In the genomic region with DNA sequence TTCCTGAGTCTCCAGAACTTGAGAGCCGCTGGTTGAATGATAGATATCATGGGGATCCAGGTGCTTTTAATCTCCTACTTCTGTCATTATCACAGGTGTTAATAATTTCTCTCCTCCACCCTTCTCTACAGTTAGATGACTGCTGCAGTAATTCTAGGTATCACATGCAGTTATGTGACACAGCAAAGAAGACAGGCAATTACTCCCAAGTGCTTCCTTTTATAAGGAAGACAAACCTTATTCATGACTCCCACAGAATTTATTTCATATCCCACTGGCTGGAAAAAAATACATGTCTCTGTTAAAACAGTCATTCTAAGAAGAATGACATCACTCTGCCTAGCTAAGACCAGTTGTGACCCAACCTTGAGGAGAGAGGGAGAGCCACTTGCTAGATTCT, we compare ENCODE assay signal across 31 cellular contexts.
"Had no signal": no experiment of that assay in that cellular context is flagged by ENCODE, and none has a peak within 500 bp of the region (broad histone marks: within the 10 kb centered on the region; RNA-seq: fewer than 3 reads in every experiment).

No MANE protein-coding gene starts in this region.

- H3K36me3 ChIP-seq: adrenal gland, Peyer's patch, SJSA1 had no signal

- H3K9me3 ChIP-seq: adrenal gland, body of pancreas, breast epithelium, Peyer's patch, SJSA1, SK-N-SH had no signal

- H3K4me3 ChIP-seq: adrenal gland, body of pancreas, breast epithelium, Peyer's patch, SJSA1 had no signal

- ATAC-seq: activated naive CD4-positive, alpha-beta T cell treated with anti-CD3 and anti-CD28 coated beads, Interleukin-2, amount 50 U/mL, for 72 hours; activated T-cell treated with anti-CD3 and anti-CD28 coated beads, Interleukin-2, amount 50 U/mL, for 4 hours; body of pancreas had no signal

- H3K4me2 ChIP-seq: SK-N-SH had no signal

- DNase-seq: activated B cell treated with CpG ODN at 0.5 μM for 24 hours; activated CD4-positive, alpha-beta memory T cell treated with anti-CD3 and anti-CD28 coated beads for 36 hours; activated CD4-positive, alpha-beta T cell treated with anti-CD3 and anti-CD28 coated beads for 4 hours; activated CD4-positive, alpha-beta T cell treated with anti-CD3 and anti-CD28 coated beads, Interleukin-2, amount 50 U/mL, for 1 hour; activated CD4-positive, CD25-positive, alpha-beta regulatory T cell treated with anti-CD3 and anti-CD28 coated beads, Interleukin-2, amount 50 U/mL, for 72 hours; activated CD8-positive, alpha-beta memory T cell treated with anti-CD3 and anti-CD28 coated beads, Interleukin-2, amount 50 U/mL, for 4 hours; activated gamma-delta T cell treated with Interleukin-2 at 50 U/mL for 16 hours; activated naive CD4-positive, alpha-beta T cell treated with anti-CD3 and anti-CD28 coated beads for 36 hours; activated T-cell treated with anti-CD3 and anti-CD28 coated beads for 4 hours; activated T-cell treated with anti-CD3 and anti-CD28 coated beads, Interleukin-2, amount 50 U/mL, for 4 hours; adrenal gland; body of pancreas; NCI-H1092 treated with DMSO at 0.1 percent for 48 hours; NCI-H1436; NCI-H187; NCI-H2029 treated with DMSO at 0.1 percent for 48 hours; NCI-H226; NCI-H446 treated with DMSO at 0.1 percent for 48 hours; NCI-H524; NCI-H774; Peyer's patch; RPMI8226; SHP77 treated with DMSO at 0.1 percent for 48 hours; SK-N-SH had no signal

- FAIRE-seq: astrocyte had no signal

- H3K27me3 Mint-ChIP-seq: activated B cell treated with CpG ODN at 0.5 μM for 24 hours; activated CD4-positive, alpha-beta memory T cell treated with anti-CD3 and anti-CD28 coated beads for 36 hours had no signal

- H3K27me3 ChIP-seq: adrenal gland, body of pancreas, breast epithelium, Peyer's patch, SJSA1 had no signal

- H3K9ac ChIP-seq: SK-N-SH had no signal

- H3K4me1 Mint-ChIP-seq: activated B cell treated with CpG ODN at 0.5 μM for 24 hours had no signal

- H3K9me3 Mint-ChIP-seq: activated B cell treated with CpG ODN at 0.5 μM for 24 hours had no signal

- H3K36me3 Mint-ChIP-seq: activated CD4-positive, alpha-beta memory T cell treated with anti-CD3 and anti-CD28 coated beads for 36 hours; activated naive CD4-positive, alpha-beta T cell treated with anti-CD3 and anti-CD28 coated beads, Interleukin-2, amount 50 U/mL, for 72 hours had no signal

- H3K4me3 Mint-ChIP-seq: activated B cell treated with CpG ODN at 0.5 μM for 24 hours; activated CD4-positive, alpha-beta memory T cell treated with anti-CD3 and anti-CD28 coated beads for 36 hours; activated naive CD4-positive, alpha-beta T cell treated with anti-CD3 and anti-CD28 coated beads for 36 hours; activated T-cell treated with anti-CD3 and anti-CD28 coated beads, Interleukin-2, amount 50 U/mL, for 4 hours; activated T-helper 1 cell treated with anti-CD3 and anti-CD28 coated beads, Interleukin-12 subunit alpha, Interleukin-12 subunit beta, Interleukin-2, Interleukin-4 antibody, amounts not matched to agents 30 ng/mL and 10 ng/mL and 1 ng/mL, durations not matched to agents 14 hours and 24 hours and 36 hours; T-helper 1 cell treated with Interleukin-12 subunit alpha and Interleukin-12 subunit beta and Interleukin-4 antibody, amounts not matched to agents 30 μg/mL and 1 μg/mL, for 36 hours; T-helper 2 cell treated with Interferon-gamma antibody and Interleukin-4, amounts not matched to agents 5 μg/mL and 100 μg/mL, for 36 hours had no signal

- H3K27ac Mint-ChIP-seq: activated B cell treated with CpG ODN at 0.5 μM for 24 hours; activated CD4-positive, alpha-beta memory T cell treated with anti-CD3 and anti-CD28 coated beads for 36 hours; activated naive CD4-positive, alpha-beta T cell treated with anti-CD3 and anti-CD28 coated beads for 36 hours; activated naive CD4-positive, alpha-beta T cell treated with anti-CD3 and anti-CD28 coated beads, Interleukin-2, amount 50 U/mL, for 72 hours; activated T-helper 1 cell treated with anti-CD3 and anti-CD28 coated beads, Interleukin-12 subunit alpha, Interleukin-12 subunit beta, Interleukin-2, Interleukin-4 antibody, amounts not matched to agents 30 ng/mL and 10 ng/mL and 1 ng/mL, durations not matched to agents 14 hours and 24 hours and 36 hours; T-helper 1 cell treated with Interleukin-12 subunit alpha and Interleukin-12 subunit beta and Interleukin-4 antibody, amounts not matched to agents 30 μg/mL and 1 μg/mL, for 36 hours; T-helper 2 cell treated with Interferon-gamma antibody and Interleukin-4, amounts not matched to agents 5 μg/mL and 100 μg/mL, for 36 hours had no signal

- H3K27ac ChIP-seq: adrenal gland, body of pancreas, breast epithelium, Peyer's patch, SJSA1 had no signal

- H3K4me1 ChIP-seq: adrenal gland, body of pancreas, breast epithelium, Peyer's patch, SJSA1 had no signal
